15 cellular contexts compared by ENCODE assay signal in the genomic region with DNA sequence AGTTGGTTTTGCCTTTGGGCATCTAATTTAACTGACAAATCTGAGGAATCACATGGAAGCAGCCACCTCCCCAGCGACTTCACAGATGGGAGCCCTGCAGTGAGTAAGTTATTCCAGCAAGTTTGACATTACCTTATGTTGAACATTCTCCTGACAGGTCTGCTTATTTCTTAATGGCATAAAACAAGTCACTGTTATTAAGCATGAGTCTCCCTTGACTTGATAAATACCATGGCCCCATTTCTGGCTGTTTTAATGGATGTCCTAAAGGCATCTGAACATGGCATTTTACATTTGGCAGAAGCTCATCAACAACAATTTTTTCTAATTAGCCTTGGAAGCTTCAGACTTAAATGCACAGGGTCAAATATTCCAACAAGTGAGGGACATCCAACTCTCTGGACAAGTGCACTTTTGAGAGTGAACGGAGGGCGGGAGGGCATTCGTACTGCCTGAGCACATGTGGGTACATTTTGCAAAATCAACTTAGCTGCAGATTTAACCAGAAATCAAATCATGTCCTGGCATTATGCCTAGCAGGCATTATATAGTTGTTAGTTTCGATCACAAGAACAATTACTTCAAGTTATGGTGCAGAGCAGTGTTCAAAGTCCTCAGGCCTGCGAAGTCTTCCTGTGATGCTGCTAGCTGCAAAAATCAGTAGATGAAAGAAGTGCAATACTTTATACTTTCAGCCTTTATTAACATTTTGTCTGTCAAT.
DNase-seq lines count a peak whose midpoint lies in the region; ATAC-seq, FAIRE-seq and TF ChIP-seq lines count a peak whose summit lies in the region.
"Had no signal": no experiment of that assay in that cellular context is flagged by ENCODE, and none has a peak within 500 bp of the region (broad histone marks: within the 10 kb centered on the region; RNA-seq: fewer than 3 reads in every experiment).

No MANE protein-coding gene starts in this region.

- TF ChIP-seq CTCF in GM12878 (IDR thresholded peaks at IDR 0.05 in 2 of 3, conservative IDR thresholded peaks at IDR 0.05 in 1 of 3; ENCODE audit: control insufficient read depth in 2 of 3, extremely low read depth in 1 of 3, insufficient read depth in 1 of 3, low read depth in 3 of 3, low read length in 3 of 3) (no peak), retinal pigment epithelial cell (conservative IDR thresholded peaks at IDR 0.05; ENCODE audit: low read depth, low read length) (no peak)

- H3K79me2 ChIP-seq in GM12878 (ENCODE audit: control insufficient read depth, insufficient read depth, low read length) = no peaks in the 10 kb centered on the region

- CTCF ChIA-PET in GM12878 (lab: Yijun Ruan, JAX) = no interaction called here
- CTCF ChIA-PET in HEK293T (lab: Yijun Ruan, JAX) = no interaction called here

- BruUV-seq in GM12878 (replicated peaks; lab: Mats Ljungman, UMichigan) = no TSS peak

- no peak overlapping the region for H3K4me2 ChIP-seq in GM12878 (ENCODE audit: control insufficient read depth, insufficient read depth)
- H3K4me2 ChIP-seq: BLaER1 treated with 17β-estradiol and CSF1 and Interleukin-3, amounts not matched to agents 10 nM and 100 nM had no signal

- TF ChIP-seq RAD21 in GM12878 (IDR thresholded peaks at IDR 0.05; ENCODE audit: insufficient read depth, low read depth, low read length) = no peak

- H3K9ac ChIP-seq in GM12878 (ENCODE audit: control insufficient read depth, insufficient read depth, low read length) = no peak overlapping the region
- H3K9ac ChIP-seq: BLaER1 treated with 17β-estradiol and CSF1 and Interleukin-3, amounts not matched to agents 10 nM and 100 nM had no signal

- intact Hi-C loops in GM12878 (cut with micrococcal nuclease; ENCODE audit: unreplicated experiment) = no loop called here

- H3K4me3 ChIP-seq in GM12878 (no peak overlapping the region), retinal pigment epithelial cell (ENCODE audit: low read length) (no peak overlapping the region)
- H3K4me3 ChIP-seq: BLaER1 treated with 17β-estradiol and CSF1 and Interleukin-3, amounts not matched to agents 10 nM and 100 nM; HAP-1; SJCRH30 had no signal

- POLR2A ChIA-PET in GM12878 (lab: Charles Lee) (interaction anchor here (0.6 kb wide), 1 partner anchor 112 kb away, joined by 3 read pairs; no protein-coding TSS in a partner anchor), HEK293T (lab: Yijun Ruan, JAX) (no interaction called here)

- DNase-seq in HTR-8/SVneo (ENCODE audit: insufficient read length, low spot score) = no peak
- peak; percentile 70 to 84 for DNase-seq in NCI-H446 (lab: John Stamatoyannopoulos, UW)
- DNase-seq in GM12878 (ENCODE audit: low read depth, low spot score) = no peak
- DNase-seq in retinal pigment epithelial cell (ENCODE audit: low read depth) = peak; percentile 33
- no peak for DNase-seq in NCI-H748 (lab: John Stamatoyannopoulos, UW; ENCODE audit: unreplicated experiment)
- no peak for DNase-seq in NCI-H82 (lab: John Stamatoyannopoulos, UW)
- no peak for DNase-seq in HEK293T (ENCODE audit: extremely low spot score)
- DNase-seq: Kasumi-1, NCI-H1436, NCI-H510A, SJCRH30, T-cell had no signal

- SMC1A ChIA-PET in GM12878 (lab: Charles Lee; ENCODE audit: uncharacterized antibody, unreplicated experiment) = no interaction called here

- H4K20me1 ChIP-seq in GM12878 (ENCODE audit: control insufficient read depth, insufficient read depth) = no peaks in the 10 kb centered on the region
- H4K20me1 ChIP-seq: BLaER1 treated with 17β-estradiol and CSF1 and Interleukin-3, amounts not matched to agents 10 nM and 100 nM had no signal

- RAD21 ChIA-PET in GM12878 (lab: Charles Lee; ENCODE audit: unreplicated experiment) = no interaction called here

- H3K27ac ChIP-seq in GM12878 (ENCODE audit: control insufficient read depth, insufficient read depth) = no peak overlapping the region
- H3K27ac ChIP-seq: BLaER1 treated with 17β-estradiol and CSF1 and Interleukin-3, amounts not matched to agents 10 nM and 100 nM; RWPE1; SJCRH30 had no signal

- FAIRE-seq in HTR-8/SVneo (lab: Jason Lieb, UNC) = peak; percentile 16
- peak; percentile 52 for FAIRE-seq in GM12878 (lab: Jason Lieb, UNC)

- H3K36me3 ChIP-seq in GM12878 (ENCODE audit: control insufficient read depth in 2 of 2, insufficient read depth in 2 of 2, low read length in 1 of 2) = no peaks in the 10 kb centered on the region
- H3K36me3 ChIP-seq: BLaER1 treated with 17β-estradiol and CSF1 and Interleukin-3, amounts not matched to agents 10 nM and 100 nM; HAP-1; SJCRH30 had no signal

- no peak overlapping the region for H2AFZ ChIP-seq in GM12878 (ENCODE audit: control insufficient read depth, low read depth, low read length)

- no peaks in the 10 kb centered on the region for H3K4me1 ChIP-seq in GM12878 (ENCODE audit: control insufficient read depth, insufficient read depth, low read length)
- H3K4me1 ChIP-seq: BLaER1 treated with 17β-estradiol and CSF1 and Interleukin-3, amounts not matched to agents 10 nM and 100 nM; HAP-1; SJCRH30 had no signal

- no peak for ATAC-seq in GM12878
- ATAC-seq: T-cell had no signal

- no peak for TF ChIP-seq POLR2A in GM12878 (IDR thresholded peaks at IDR 0.05; ENCODE audit: low read depth, low read length)

- no peaks in the 10 kb centered on the region for H3K9me3 ChIP-seq in GM12878 (replicated peaks; ENCODE audit: control insufficient read depth, insufficient read depth, low read length)
- H3K9me3 ChIP-seq: HAP-1, SJCRH30 had no signal

- 74% methylated on average over 6 of the region's 6 CpGs for WGBS in GM12878 (ENCODE audit: insufficient coverage, insufficient replicate concordance, low lambda C conversion rate, missing lambda C conversion rate)

- TF ChIP-seq EP300 in GM12878 (IDR thresholded peaks at IDR 0.05; ENCODE audit: borderline replicate concordance in 1 of 2, control insufficient read depth in 1 of 2, low read depth in 2 of 2, low read length in 2 of 2) = no peak

- in situ Hi-C loops in GM12878 (cut with MboI) = no loop called here

- no peaks in the 10 kb centered on the region for H3K27me3 ChIP-seq in GM12878 (replicated peaks in 1 of 2; ENCODE audit: control insufficient read depth in 2 of 2, insufficient read depth in 2 of 2, low read length in 1 of 2)
- H3K27me3 ChIP-seq: BLaER1 treated with 17β-estradiol and CSF1 and Interleukin-3, amounts not matched to agents 10 nM and 100 nM; SJCRH30 had no signal

TF ChIP-seq in GM12878, 131 proteins besides CTCF, POLR2A, EP300 and RAD21:
- TF ChIP-seq MYC (IDR thresholded peaks at IDR 0.05; ENCODE audit: insufficient read depth, insufficient read length, insufficient replicate concordance, low read length, severe bottlenecking) (no peak), SUPT20H (IDR thresholded peaks at IDR 0.05; ENCODE audit: borderline replicate concordance, control insufficient read depth, low read depth, low read length) (no peak), HDGF (IDR thresholded peaks at IDR 0.05) (no peak), PML (IDR thresholded peaks at IDR 0.05; ENCODE audit: low read length) (no peak), GABPA (IDR thresholded peaks at IDR 0.05; ENCODE audit: low read depth) (no peak), HDAC6 (IDR thresholded peaks at IDR 0.05; ENCODE audit: unreplicated experiment) (no peak), CHD2 (IDR thresholded peaks at IDR 0.05; ENCODE audit: borderline replicate concordance, low read depth, low read length) (no peak), MEF2B (IDR thresholded peaks at IDR 0.05; ENCODE audit: partially characterized antibody, poor library complexity, severe bottlenecking) (no peak), ZNF207 (IDR thresholded peaks at IDR 0.05; ENCODE audit: borderline replicate concordance) (no peak)
- TF ChIP-seq, protein P1, sequence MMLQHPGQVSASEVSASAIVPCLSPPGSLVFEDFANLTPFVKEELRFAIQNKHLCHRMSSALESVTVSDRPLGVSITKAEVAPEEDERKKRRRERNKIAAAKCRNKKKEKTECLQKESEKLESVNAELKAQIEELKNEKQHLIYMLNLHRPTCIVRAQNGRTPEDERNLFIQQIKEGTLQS (IDR thresholded peaks at IDR 0.05; ENCODE audit: borderline replicate concordance, extremely low read depth, low read depth, low read length) = no peak
TF ChIP-seq in GM12878: peak in this region for 0.

TF ChIP-seq in HEK293T, 16 proteins besides CTCF, POLR2A, EP300 and RAD21:
- no peak for TF ChIP-seq ZNF384 (IDR thresholded peaks at IDR 0.05)
- TF ChIP-seq LEF1 (IDR thresholded peaks at IDR 0.05; ENCODE audit: borderline replicate concordance) = no peak
- TF ChIP-seq TARDBP (IDR thresholded peaks at IDR 0.05) = no peak
- TF ChIP-seq FOXM1 (IDR thresholded peaks at IDR 0.05; ENCODE audit: borderline replicate concordance) = no peak
- no peak for TF ChIP-seq FOXK2 (IDR thresholded peaks at IDR 0.05)
- TF ChIP-seq CTBP1 (IDR thresholded peaks at IDR 0.05; ENCODE audit: borderline replicate concordance) = no peak
- TF ChIP-seq ELF4 (IDR thresholded peaks at IDR 0.05) = no peak
- TF ChIP-seq, protein P2, sequence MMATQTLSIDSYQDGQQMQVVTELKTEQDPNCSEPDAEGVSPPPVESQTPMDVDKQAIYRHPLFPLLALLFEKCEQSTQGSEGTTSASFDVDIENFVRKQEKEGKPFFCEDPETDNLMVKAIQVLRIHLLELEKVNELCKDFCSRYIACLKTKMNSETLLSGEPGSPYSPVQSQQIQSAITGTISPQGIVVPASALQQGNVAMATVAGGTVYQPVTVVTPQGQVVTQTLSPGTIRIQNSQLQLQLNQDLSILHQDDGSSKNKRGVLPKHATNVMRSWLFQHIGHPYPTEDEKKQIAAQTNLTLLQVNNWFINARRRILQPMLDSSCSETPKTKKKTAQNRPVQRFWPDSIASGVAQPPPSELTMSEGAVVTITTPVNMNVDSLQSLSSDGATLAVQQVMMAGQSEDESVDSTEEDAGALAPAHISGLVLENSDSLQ (IDR thresholded peaks at IDR 0.05) = no peak
- no peak for TF ChIP-seq FOXA1 (IDR thresholded peaks at IDR 0.05)
- no peak for TF ChIP-seq HDGF (IDR thresholded peaks at IDR 0.05; ENCODE audit: borderline replicate concordance)
- TF ChIP-seq SP1 (IDR thresholded peaks at IDR 0.05) = no peak
- no peak for TF ChIP-seq BHLHE40 (IDR thresholded peaks at IDR 0.05; ENCODE audit: borderline replicate concordance)
- no peak for TF ChIP-seq NFRKB (IDR thresholded peaks at IDR 0.05)
- no peak for TF ChIP-seq L3MBTL2 (conservative IDR thresholded peaks at IDR 0.05)

Comparison
In these comparisons a context has a peak if more than half of its experiments do, and no peak if none do; other contexts are left out.
1. DNase-seq: peak in NCI-H446 (2 of 2) and retinal pigment epithelial cell (single experiment); none in HTR-8/SVneo (single experiment), GM12878 (single experiment), NCI-H748 (single experiment), NCI-H82 (single experiment) and HEK293T (single experiment).